24 cellular contexts compared by ENCODE assay signal in genomic region chr2:241147336-241147735, GRCh38. TPM values are rescaled to one million over a fixed set of nuclear protein-coding genes. Genes with fewer than 3 reads are reported as not detected.
DNase-seq lines count a peak whose midpoint lies in the region; ATAC-seq and TF ChIP-seq lines count a peak whose summit lies in the region.
"Had no signal": no experiment of that assay in that cellular context is flagged by ENCODE, and none has a peak within 500 bp of the region (broad histone marks: within the 10 kb centered on the region; RNA-seq: fewer than 3 reads in every experiment).

No MANE protein-coding gene starts in this region.

- H2AFZ ChIP-seq in Karpas-422 (ENCODE audit: low read length) = no peak overlapping the region

- H3K9me2 ChIP-seq in Karpas-422 (replicated peaks; ENCODE audit: insufficient read depth, low read length) = no peaks in the 10 kb centered on the region

- H3K9ac ChIP-seq in Karpas-422 (ENCODE audit: low read length) = no peak overlapping the region

- CTCF ChIA-PET in activated CD4-positive, alpha-beta memory T cell treated with anti-CD3 and anti-CD28 coated beads, Interleukin-2, amount 10 ng/mL, durations not matched to agents 7 days and 5 days (lab: Charles Lee) = interaction anchor here (1.2 kb wide), 1 partner anchor 69 kb away, joined by 4 read pairs; no protein-coding TSS in a partner anchor
- CTCF ChIA-PET in activated CD4-positive, alpha-beta memory T cell treated with anti-CD3 and anti-CD28 coated beads for 36 hours (lab: Charles Lee) = no interaction called here

- H3K4me3 ChIP-seq in Karpas-422 (ENCODE audit: low read length) (no peak overlapping the region), HAP-1 (no peak overlapping the region)
- H3K4me3 ChIP-seq: pancreas, right atrium auricular region, suprapubic skin had no signal

- no peak for DNase-seq in activated CD4-positive, alpha-beta memory T cell treated with anti-CD3 and anti-CD28 coated beads, Interleukin-2, amount 10 ng/mL, durations not matched to agents 7 days and 5 days
- DNase-seq in activated CD4-positive, alpha-beta memory T cell treated with anti-CD3 and anti-CD28 coated beads for 36 hours = no peak
- DNase-seq in Karpas-422 = no peak
- DNase-seq in central memory CD8-positive, alpha-beta T cell (ENCODE audit: low spot score in 2 of 2) = no peak
- no peak for DNase-seq in nephron progenitor cell
- no peak for DNase-seq in HAP-1 (ENCODE audit: low spot score in 2 of 2)
- DNase-seq in KG1 (lab: John Stamatoyannopoulos, UW) = no peak
- no peak for DNase-seq in activated T-helper 2 cell treated with anti-CD3 and anti-CD28 coated beads, Interferon-gamma antibody, Interleukin-2, Interleukin-4, amounts not matched to agents 10 μg/mL and 5 μg/mL and 100 μg/mL, durations not matched to agents 14 hours and 24 hours and 36 hours (ENCODE audit: low spot score)
- DNase-seq: 8988T; activated CD4-positive, CD25-positive, alpha-beta regulatory T cell treated with anti-CD3 and anti-CD28 coated beads, Interleukin-2, amount 50 U/mL, for 72 hours; activated naive CD4-positive, alpha-beta T cell treated with anti-CD3 and anti-CD28 coated beads, Interleukin-2, amount 50 U/mL, for 16 hours; activated T-cell treated with anti-CD3 and anti-CD28 coated beads, Interleukin-2, amount 50 U/mL, for 24 hours; cerebellar nuclear complex; head of caudate nucleus; mammary epithelial cell; NCI-H1092; NCI-H2029; pancreas; spleen; stimulated activated CD4-positive, alpha-beta T cell treated with anti-CD3 and anti-CD28 coated beads, Interleukin-4, amount 100 ng/mL, for 1 hour; stimulated activated naive B cell treated with anti-CD40 and anti-IgM and Interleukin-4, amounts not matched to agents 10 μg/mL and 1 μg/mL and 100 μg/mL, for 72 hours had no signal

- no peaks in the 10 kb centered on the region for H3K27me3 Mint-ChIP-seq in activated CD4-positive, alpha-beta memory T cell treated with anti-CD3 and anti-CD28 coated beads, Interleukin-2, amount 10 ng/mL, durations not matched to agents 7 days and 5 days
- H3K27me3 Mint-ChIP-seq in activated CD4-positive, alpha-beta memory T cell treated with anti-CD3 and anti-CD28 coated beads for 36 hours = no peaks in the 10 kb centered on the region
- H3K27me3 Mint-ChIP-seq in central memory CD8-positive, alpha-beta T cell = no peaks in the 10 kb centered on the region
- peaks cover 12% of the 10 kb centered on the region for H3K27me3 Mint-ChIP-seq in nephron progenitor cell (ENCODE audit: low read depth, poor library complexity)
- H3K27me3 Mint-ChIP-seq in activated T-helper 2 cell treated with anti-CD3 and anti-CD28 coated beads, Interferon-gamma antibody, Interleukin-2, Interleukin-4, amounts not matched to agents 10 μg/mL and 5 μg/mL and 100 μg/mL, durations not matched to agents 14 hours and 24 hours and 36 hours (ENCODE audit: low read depth) = no peaks in the 10 kb centered on the region
- H3K27me3 Mint-ChIP-seq: activated T-cell treated with anti-CD3 and anti-CD28 coated beads, Interleukin-2, amount 50 U/mL, for 24 hours; stimulated activated naive B cell treated with anti-CD40 and anti-IgM and Interleukin-4, amounts not matched to agents 10 μg/mL and 1 μg/mL and 100 μg/mL, for 72 hours had no signal

- TF ChIP-seq CTCF in nephron progenitor cell (IDR thresholded peaks at IDR 0.05) = no peak

- peaks cover 76% of the 10 kb centered on the region for H3K79me2 ChIP-seq in Karpas-422 (ENCODE audit: low read length)

- H3K27me3 ChIP-seq in Karpas-422 (ENCODE audit: low read length) (no peaks in the 10 kb centered on the region), HAP-1 (ENCODE audit: low read depth) (no peaks in the 10 kb centered on the region)
- H3K27me3 ChIP-seq: pancreas, right atrium auricular region, spleen, suprapubic skin had no signal

- H3K9me3 ChIP-seq in Karpas-422 (ENCODE audit: low read length) = no peaks in the 10 kb centered on the region
- H3K9me3 ChIP-seq in HAP-1 = no peaks in the 10 kb centered on the region
- H3K9me3 ChIP-seq: pancreas, right atrium auricular region, spleen, suprapubic skin had no signal

- H4K20me1 ChIP-seq in Karpas-422 (ENCODE audit: insufficient read depth, low read depth, low read length) = no peaks in the 10 kb centered on the region

- in situ Hi-C loops in HAP-1 (cut with MboI; ENCODE audit: low sequenced_read_pairs) = no loop called here

- no peak overlapping the region for H3K27ac ChIP-seq in Karpas-422 (ENCODE audit: low read length)
- H3K27ac ChIP-seq: pancreas, right atrium auricular region, spleen, suprapubic skin had no signal

- peaks cover 36% of the 10 kb centered on the region for H3K4me1 ChIP-seq in Karpas-422 (ENCODE audit: low read length)
- peaks cover 21% of the 10 kb centered on the region for H3K4me1 ChIP-seq in HAP-1

- peak overlapping the region; percentile 88 for H3K4me2 ChIP-seq in Karpas-422 (ENCODE audit: low read depth, low read length, poor library complexity, severe bottlenecking)

- peak overlapping the region; percentile 92 for H3K4me3 Mint-ChIP-seq in activated CD4-positive, alpha-beta memory T cell treated with anti-CD3 and anti-CD28 coated beads, Interleukin-2, amount 10 ng/mL, durations not matched to agents 7 days and 5 days
- H3K4me3 Mint-ChIP-seq in activated CD4-positive, alpha-beta memory T cell treated with anti-CD3 and anti-CD28 coated beads for 36 hours = no peak overlapping the region
- H3K4me3 Mint-ChIP-seq in central memory CD8-positive, alpha-beta T cell = peak overlapping the region; percentile 90
- H3K4me3 Mint-ChIP-seq in nephron progenitor cell = peak overlapping the region; percentile 93
- no peak overlapping the region for H3K4me3 Mint-ChIP-seq in activated T-helper 2 cell treated with anti-CD3 and anti-CD28 coated beads, Interferon-gamma antibody, Interleukin-2, Interleukin-4, amounts not matched to agents 10 μg/mL and 5 μg/mL and 100 μg/mL, durations not matched to agents 14 hours and 24 hours and 36 hours (ENCODE audit: low read depth)

- H3K27ac Mint-ChIP-seq in activated CD4-positive, alpha-beta memory T cell treated with anti-CD3 and anti-CD28 coated beads, Interleukin-2, amount 10 ng/mL, durations not matched to agents 7 days and 5 days = no peak overlapping the region
- no peak overlapping the region for H3K27ac Mint-ChIP-seq in activated CD4-positive, alpha-beta memory T cell treated with anti-CD3 and anti-CD28 coated beads for 36 hours
- no peak overlapping the region for H3K27ac Mint-ChIP-seq in central memory CD8-positive, alpha-beta T cell (ENCODE audit: low read depth)
- no peak overlapping the region for H3K27ac Mint-ChIP-seq in nephron progenitor cell
- H3K27ac Mint-ChIP-seq in activated T-helper 2 cell treated with anti-CD3 and anti-CD28 coated beads, Interferon-gamma antibody, Interleukin-2, Interleukin-4, amounts not matched to agents 10 μg/mL and 5 μg/mL and 100 μg/mL, durations not matched to agents 14 hours and 24 hours and 36 hours = no peak overlapping the region
- H3K27ac Mint-ChIP-seq: activated T-cell treated with anti-CD3 and anti-CD28 coated beads, Interleukin-2, amount 50 U/mL, for 24 hours; stimulated activated naive B cell treated with anti-CD40 and anti-IgM and Interleukin-4, amounts not matched to agents 10 μg/mL and 1 μg/mL and 100 μg/mL, for 72 hours had no signal

- POLR2A ChIA-PET in activated CD4-positive, alpha-beta memory T cell treated with anti-CD3 and anti-CD28 coated beads, Interleukin-2, amount 10 ng/mL, durations not matched to agents 7 days and 5 days (lab: Charles Lee) = interaction anchor here (1.2 kb wide), 1 partner anchor 11 kb away, joined by 3 read pairs; no protein-coding TSS in a partner anchor
- POLR2A ChIA-PET in activated CD4-positive, alpha-beta memory T cell treated with anti-CD3 and anti-CD28 coated beads for 36 hours (lab: Charles Lee) = no interaction called here

- ATAC-seq in central memory CD8-positive, alpha-beta T cell (replicated peaks; ENCODE audit: extremely low read depth, poor library complexity, severe bottlenecking) = no peak
- ATAC-seq: HepG2; pancreas; stimulated activated naive B cell treated with anti-CD40 and anti-IgM and Interleukin-4, amounts not matched to agents 10 μg/mL and 1 μg/mL and 100 μg/mL, for 72 hours had no signal

- peaks cover 33% of the 10 kb centered on the region for H3K4me1 Mint-ChIP-seq in activated CD4-positive, alpha-beta memory T cell treated with anti-CD3 and anti-CD28 coated beads, Interleukin-2, amount 10 ng/mL, durations not matched to agents 7 days and 5 days
- peaks cover 37% of the 10 kb centered on the region for H3K4me1 Mint-ChIP-seq in activated CD4-positive, alpha-beta memory T cell treated with anti-CD3 and anti-CD28 coated beads for 36 hours (ENCODE audit: low read depth)
- H3K4me1 Mint-ChIP-seq in central memory CD8-positive, alpha-beta T cell = peaks cover 33% of the 10 kb centered on the region
- peaks cover 34% of the 10 kb centered on the region for H3K4me1 Mint-ChIP-seq in nephron progenitor cell
- peaks cover 28% of the 10 kb centered on the region for H3K4me1 Mint-ChIP-seq in activated T-helper 2 cell treated with anti-CD3 and anti-CD28 coated beads, Interferon-gamma antibody, Interleukin-2, Interleukin-4, amounts not matched to agents 10 μg/mL and 5 μg/mL and 100 μg/mL, durations not matched to agents 14 hours and 24 hours and 36 hours (ENCODE audit: low read depth)

- H3K36me3 Mint-ChIP-seq in activated CD4-positive, alpha-beta memory T cell treated with anti-CD3 and anti-CD28 coated beads, Interleukin-2, amount 10 ng/mL, durations not matched to agents 7 days and 5 days (ENCODE audit: low read depth) = peaks cover 8% of the 10 kb centered on the region
- H3K36me3 Mint-ChIP-seq in activated CD4-positive, alpha-beta memory T cell treated with anti-CD3 and anti-CD28 coated beads for 36 hours = peaks cover 8% of the 10 kb centered on the region
- H3K36me3 Mint-ChIP-seq in central memory CD8-positive, alpha-beta T cell (ENCODE audit: insufficient read depth) = peaks cover 18% of the 10 kb centered on the region
- H3K36me3 Mint-ChIP-seq in nephron progenitor cell (ENCODE audit: low read depth) = no peaks in the 10 kb centered on the region
- H3K36me3 Mint-ChIP-seq in activated T-helper 2 cell treated with anti-CD3 and anti-CD28 coated beads, Interferon-gamma antibody, Interleukin-2, Interleukin-4, amounts not matched to agents 10 μg/mL and 5 μg/mL and 100 μg/mL, durations not matched to agents 14 hours and 24 hours and 36 hours (ENCODE audit: low read depth) = peaks cover 15% of the 10 kb centered on the region

- no peaks in the 10 kb centered on the region for H3K9me3 Mint-ChIP-seq in activated CD4-positive, alpha-beta memory T cell treated with anti-CD3 and anti-CD28 coated beads, Interleukin-2, amount 10 ng/mL, durations not matched to agents 7 days and 5 days
- H3K9me3 Mint-ChIP-seq in activated CD4-positive, alpha-beta memory T cell treated with anti-CD3 and anti-CD28 coated beads for 36 hours = no peaks in the 10 kb centered on the region
- H3K9me3 Mint-ChIP-seq in central memory CD8-positive, alpha-beta T cell = no peaks in the 10 kb centered on the region
- no peaks in the 10 kb centered on the region for H3K9me3 Mint-ChIP-seq in nephron progenitor cell
- H3K9me3 Mint-ChIP-seq in activated T-helper 2 cell treated with anti-CD3 and anti-CD28 coated beads, Interferon-gamma antibody, Interleukin-2, Interleukin-4, amounts not matched to agents 10 μg/mL and 5 μg/mL and 100 μg/mL, durations not matched to agents 14 hours and 24 hours and 36 hours = no peaks in the 10 kb centered on the region
- H3K9me3 Mint-ChIP-seq: activated T-cell treated with anti-CD3 and anti-CD28 coated beads, Interleukin-2, amount 50 U/mL, for 24 hours; stimulated activated naive B cell treated with anti-CD40 and anti-IgM and Interleukin-4, amounts not matched to agents 10 μg/mL and 1 μg/mL and 100 μg/mL, for 72 hours had no signal

- intact Hi-C loops in activated CD4-positive, alpha-beta memory T cell treated with anti-CD3 and anti-CD28 coated beads for 36 hours (cut with micrococcal nuclease) = loop anchor here (5.0 kb wide), 2 partner anchors 235 to 360 kb away; partner anchors contain the start of gene STK25
- intact Hi-C loops in activated T-helper 2 cell treated with anti-CD3 and anti-CD28 coated beads, Interferon-gamma antibody, Interleukin-2, Interleukin-4, amounts not matched to agents 10 μg/mL and 5 μg/mL and 100 μg/mL, durations not matched to agents 14 hours and 24 hours and 36 hours (cut with micrococcal nuclease) = loop anchor here (5.0 kb wide), 1 partner anchor 295 kb away; no protein-coding TSS in a partner anchor

- H3K36me3 ChIP-seq in Karpas-422 (ENCODE audit: insufficient read depth, low read length) = no peaks in the 10 kb centered on the region
- H3K36me3 ChIP-seq in HAP-1 (replicated peaks) = no peaks in the 10 kb centered on the region; the same call in 1 of the 2 replicates
- H3K36me3 ChIP-seq: pancreas, right atrium auricular region, suprapubic skin had no signal

RNA-seq across cellular contexts. Expression of gene PASK, which starts 1.9 kb away (rescaled TPM):
- total RNA-seq in activated CD4-positive, alpha-beta memory T cell treated with anti-CD3 and anti-CD28 coated beads, Interleukin-2, amount 10 ng/mL, durations not matched to agents 7 days and 5 days = 10 to 100 TPM; 58.1 to 58.9 TPM
- total RNA-seq in activated CD4-positive, alpha-beta memory T cell treated with anti-CD3 and anti-CD28 coated beads for 36 hours = 100 to 1,000 TPM in 1 of 2 experiments, 10 to 100 TPM in 1; 86.1 to 100 TPM
- total RNA-seq in Karpas-422 (2014; rRNA removed; shearing (Covaris generic); ENCODE audit: low replicate concordance) = 17.0 and 23.9 TPM in 2 replicates
- total RNA-seq in activated T-helper 2 cell treated with anti-CD3 and anti-CD28 coated beads, Interferon-gamma antibody, Interleukin-2, Interleukin-4, amounts not matched to agents 10 μg/mL and 5 μg/mL and 100 μg/mL, durations not matched to agents 14 hours and 24 hours and 36 hours = 72.5 and 75.8 TPM in 2 replicates

RNA-seq across cellular contexts. Expression of gene PPP1R7, which starts 2.9 kb away (rescaled TPM):
- 100 to 1,000 TPM; 103 to 106 TPM for total RNA-seq in activated CD4-positive, alpha-beta memory T cell treated with anti-CD3 and anti-CD28 coated beads, Interleukin-2, amount 10 ng/mL, durations not matched to agents 7 days and 5 days
- total RNA-seq in activated CD4-positive, alpha-beta memory T cell treated with anti-CD3 and anti-CD28 coated beads for 36 hours = 100 to 1,000 TPM; 123 to 132 TPM
- 39.5 and 54.4 TPM in 2 replicates for total RNA-seq in Karpas-422 (2014; rRNA removed; shearing (Covaris generic); ENCODE audit: low replicate concordance)
- total RNA-seq in activated T-helper 2 cell treated with anti-CD3 and anti-CD28 coated beads, Interferon-gamma antibody, Interleukin-2, Interleukin-4, amounts not matched to agents 10 μg/mL and 5 μg/mL and 100 μg/mL, durations not matched to agents 14 hours and 24 hours and 36 hours = 101 and 106 TPM in 2 replicates

RNA-seq across cellular contexts. Expression of gene ANO7, which starts 41.1 kb away (rescaled TPM):
- under 1 TPM; 0.53 to 0.91 TPM for total RNA-seq in activated CD4-positive, alpha-beta memory T cell treated with anti-CD3 and anti-CD28 coated beads, Interleukin-2, amount 10 ng/mL, durations not matched to agents 7 days and 5 days
- 1 to 10 TPM; 1.4 to 2.1 TPM for total RNA-seq in activated CD4-positive, alpha-beta memory T cell treated with anti-CD3 and anti-CD28 coated beads for 36 hours
- total RNA-seq in Karpas-422 (2014; rRNA removed; shearing (Covaris generic); ENCODE audit: low replicate concordance) = 0.14 and 0.19 TPM in 2 replicates
- total RNA-seq in activated T-helper 2 cell treated with anti-CD3 and anti-CD28 coated beads, Interferon-gamma antibody, Interleukin-2, Interleukin-4, amounts not matched to agents 10 μg/mL and 5 μg/mL and 100 μg/mL, durations not matched to agents 14 hours and 24 hours and 36 hours = 3.5 and 4.3 TPM in 2 replicates

RNA-seq across cellular contexts. Expression of gene MTERF4, which starts 45.2 kb away (rescaled TPM):
- 10 to 100 TPM; 41.5 to 45.4 TPM for total RNA-seq in activated CD4-positive, alpha-beta memory T cell treated with anti-CD3 and anti-CD28 coated beads, Interleukin-2, amount 10 ng/mL, durations not matched to agents 7 days and 5 days
- 10 to 100 TPM; 43.9 to 46.0 TPM for total RNA-seq in activated CD4-positive, alpha-beta memory T cell treated with anti-CD3 and anti-CD28 coated beads for 36 hours
- total RNA-seq in Karpas-422 (2014; rRNA removed; shearing (Covaris generic); ENCODE audit: low replicate concordance) = 45.1 and 49.5 TPM in 2 replicates
- total RNA-seq in activated T-helper 2 cell treated with anti-CD3 and anti-CD28 coated beads, Interferon-gamma antibody, Interleukin-2, Interleukin-4, amounts not matched to agents 10 μg/mL and 5 μg/mL and 100 μg/mL, durations not matched to agents 14 hours and 24 hours and 36 hours = 34.4 and 35.4 TPM in 2 replicates

Comparison
In these comparisons a context has a peak if more than half of its experiments do, and no peak if none do; other contexts are left out.
1. H3K4me3 Mint-ChIP-seq: peak in activated CD4-positive, alpha-beta memory T cell treated with anti-CD3 and anti-CD28 coated beads, Interleukin-2, amount 10 ng/mL, durations not matched to agents 7 days and 5 days (single experiment), central memory CD8-positive, alpha-beta T cell (single experiment) and nephron progenitor cell (single experiment); none in activated CD4-positive, alpha-beta memory T cell treated with anti-CD3 and anti-CD28 coated beads for 36 hours (single experiment) and activated T-helper 2 cell treated with anti-CD3 and anti-CD28 coated beads, Interferon-gamma antibody, Interleukin-2, Interleukin-4, amounts not matched to agents 10 μg/mL and 5 μg/mL and 100 μg/mL, durations not matched to agents 14 hours and 24 hours and 36 hours (single experiment).